31 cellular contexts compared by ENCODE assay signal in the genomic region with DNA sequence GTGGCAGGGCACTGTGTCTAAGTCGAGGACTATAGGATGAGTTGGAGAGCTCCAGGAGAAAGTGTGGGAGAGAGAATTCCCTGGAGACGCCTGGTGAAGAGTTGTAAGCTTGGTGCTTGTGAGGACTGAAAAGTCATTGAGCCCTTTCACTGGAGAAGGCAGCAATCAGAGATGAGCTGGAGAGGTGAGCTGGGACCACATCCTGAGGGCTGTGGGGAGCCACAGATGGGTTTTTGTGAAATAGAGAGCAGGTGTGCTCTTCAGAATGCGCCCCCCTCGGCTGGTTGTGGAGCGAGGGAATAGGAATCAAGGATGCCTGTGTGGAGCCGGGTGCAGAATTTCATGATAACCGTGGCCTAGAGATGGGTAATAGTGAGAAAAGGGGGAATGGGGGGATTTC.
"Had no signal": no experiment of that assay in that cellular context is flagged by ENCODE, and none has a peak within 500 bp of the region (broad histone marks: within the 10 kb centered on the region; RNA-seq: fewer than 3 reads in every experiment).

No MANE protein-coding gene starts in this region.

- H3K36me3 Mint-ChIP-seq: stimulated activated effector memory CD8-positive, alpha-beta T cell treated with anti-CD3 and anti-CD28 coated beads, Interleukin-12 subunit alpha, Interleukin-12 subunit beta, amount 100 ng/mL, for 72 hours had no signal

- H3K4me1 ChIP-seq: gastrocnemius medialis, heart left ventricle, left lung, stomach, thyroid gland, upper lobe of left lung, vagina had no signal

- H3K4me3 Mint-ChIP-seq: activated CD4-positive, alpha-beta memory T cell treated with anti-CD3 and anti-CD28 coated beads, Interleukin-2, amount 10 ng/mL, durations not matched to agents 7 days and 5 days; activated CD4-positive, alpha-beta T cell treated with anti-CD3 and anti-CD28 coated beads, Interleukin-2, amount 10 ng/mL, durations not matched to agents 7 days and 5 days; activated naive CD8-positive, alpha-beta T cell; effector memory CD8-positive, alpha-beta T cell; nephron; stimulated activated effector memory CD8-positive, alpha-beta T cell treated with anti-CD3 and anti-CD28 coated beads, Interleukin-12 subunit alpha, Interleukin-12 subunit beta, amount 100 ng/mL, for 72 hours; T-helper 1 cell treated with Interleukin-12 subunit alpha and Interleukin-12 subunit beta and Interleukin-4 antibody, amounts not matched to agents 30 μg/mL and 1 μg/mL, for 36 hours had no signal

- ATAC-seq: effector memory CD8-positive, alpha-beta T cell; gastrocnemius medialis; heart left ventricle; left lung; sciatic nerve; stimulated activated effector memory CD8-positive, alpha-beta T cell treated with anti-CD3 and anti-CD28 coated beads, Interleukin-12 subunit alpha, Interleukin-12 subunit beta, amount 100 ng/mL, for 72 hours had no signal

- H3K27ac ChIP-seq: brain microvascular endothelial cell, gastrocnemius medialis, heart left ventricle, left lung, neutrophil, skin epidermis, stomach, thyroid gland, upper lobe of left lung, vagina, WERI-Rb-1 had no signal

- H3K36me3 ChIP-seq: brain microvascular endothelial cell, heart left ventricle, left lung, neutrophil, stomach, thyroid gland, upper lobe of left lung, vagina, WERI-Rb-1 had no signal

- H3K4me3 ChIP-seq: gastrocnemius medialis, heart left ventricle, left lung, lung, skin epidermis, stomach, thyroid gland, upper lobe of left lung, vagina had no signal

- H3K27me3 ChIP-seq: brain microvascular endothelial cell, gastrocnemius medialis, heart left ventricle, left lung, stomach, thyroid gland, upper lobe of left lung, vagina had no signal

- H3K9me3 ChIP-seq: gastrocnemius medialis, thyroid gland, vagina had no signal

- DNase-seq: activated CD4-positive, alpha-beta memory T cell treated with anti-CD3 and anti-CD28 coated beads, Interleukin-2, amount 10 ng/mL, durations not matched to agents 7 days and 5 days; activated CD4-positive, alpha-beta T cell treated with anti-CD3 and anti-CD28 coated beads for 1 hour; activated CD4-positive, alpha-beta T cell treated with anti-CD3 and anti-CD28 coated beads, Interleukin-2, amount 10 ng/mL, durations not matched to agents 7 days and 5 days; activated effector memory CD4-positive, alpha-beta T cell treated with Interleukin-2 at 50 U/mL for 16 hours; activated naive CD4-positive, alpha-beta T cell treated with Interleukin-2 at 50 U/mL for 16 hours; brain microvascular endothelial cell; cortex of kidney; effector memory CD8-positive, alpha-beta T cell; erythroblast; gastrocnemius medialis; hypothalamus; kidney glomerular epithelial cell; mesendoderm; stimulated activated CD4-positive, alpha-beta T cell treated with anti-CD3 and anti-CD28 coated beads, Interleukin-4, amount 100 ng/mL, for 24 hours; stomach; SW 1271; T-helper 9 cell; thyroid gland; upper lobe of left lung; WERI-Rb-1 had no signal

- H3K27ac Mint-ChIP-seq: activated CD4-positive, alpha-beta memory T cell treated with anti-CD3 and anti-CD28 coated beads, Interleukin-2, amount 10 ng/mL, durations not matched to agents 7 days and 5 days; activated CD4-positive, alpha-beta T cell treated with anti-CD3 and anti-CD28 coated beads, Interleukin-2, amount 10 ng/mL, durations not matched to agents 7 days and 5 days; activated naive CD8-positive, alpha-beta T cell; effector memory CD8-positive, alpha-beta T cell; nephron; stimulated activated effector memory CD8-positive, alpha-beta T cell treated with anti-CD3 and anti-CD28 coated beads, Interleukin-12 subunit alpha, Interleukin-12 subunit beta, amount 100 ng/mL, for 72 hours; T-helper 1 cell treated with Interleukin-12 subunit alpha and Interleukin-12 subunit beta and Interleukin-4 antibody, amounts not matched to agents 30 μg/mL and 1 μg/mL, for 36 hours had no signal
